Comparison of ENCODE assay signal across 9 cellular contexts in genomic region chr10:119301397-119301796, GRCh38.
DNase-seq lines count a peak whose midpoint lies in the region; ATAC-seq, FAIRE-seq and TF ChIP-seq lines count a peak whose summit lies in the region.
"Had no signal": no experiment of that assay in that cellular context is flagged by ENCODE, and none has a peak within 500 bp of the region (broad histone marks: within the 10 kb centered on the region; RNA-seq: fewer than 3 reads in every experiment).

No MANE protein-coding gene starts in this region.

- TF ChIP-seq POLR2A in uterus (IDR thresholded peaks at IDR 0.05), result no peak

- H3K27me3 Mint-ChIP-seq in activated naive CD8-positive, alpha-beta T cell treated with anti-CD3 and anti-CD28 coated beads for 36 hours, result no peaks in the 10 kb centered on the region

- peak overlapping the region; percentile 64 for H3K4me3 Mint-ChIP-seq in activated naive CD8-positive, alpha-beta T cell treated with anti-CD3 and anti-CD28 coated beads for 36 hours

- peaks cover 64% of the 10 kb centered on the region for H3K4me1 Mint-ChIP-seq in activated naive CD8-positive, alpha-beta T cell treated with anti-CD3 and anti-CD28 coated beads for 36 hours

- no peak for TF ChIP-seq CTCF in uterus (IDR thresholded peaks at IDR 0.05)
- no peak for TF ChIP-seq CTCF in D721Med (IDR thresholded peaks at IDR 0.05; ENCODE audit: insufficient read depth, missing control alignments)
- no peak for TF ChIP-seq CTCF in dorsolateral prefrontal cortex (IDR thresholded peaks at IDR 0.05 in 54 of 56, conservative IDR thresholded peaks at IDR 0.05 in 2 of 56; ENCODE audit: low read depth in 1 of 56, partially characterized antibody in 56 of 56)

- H3K27ac ChIP-seq in skin epidermis (peak overlapping the region in 19 of 21 experiments; percentile 1 to 91 (median 47)), uterus (peak overlapping the region; percentile 57 to 76), dorsolateral prefrontal cortex (peak overlapping the region in 11 of 59 donors; percentile 3 to 35 (median 18))

- peaks cover 5% of the 10 kb centered on the region for H3K9me3 Mint-ChIP-seq in activated naive CD8-positive, alpha-beta T cell treated with anti-CD3 and anti-CD28 coated beads for 36 hours

- H3K27ac Mint-ChIP-seq in activated naive CD8-positive, alpha-beta T cell treated with anti-CD3 and anti-CD28 coated beads for 36 hours, result peak overlapping the region; percentile 95

- peaks cover 0 to under 1% of the 10 kb centered on the region in 2 donors for H3K4me1 ChIP-seq in uterus

- H3K27me3 ChIP-seq in uterus (no peaks in the 10 kb centered on the region), dorsolateral prefrontal cortex (no peaks in the 10 kb centered on the region)

- no peaks in the 10 kb centered on the region for H3K36me3 ChIP-seq in uterus

- intact Hi-C loops in Right ventricle myocardium superior (cut with DNase I) (no loop called here), cardiac septum (cut with DNase I) (no loop called here), uterus (cut with DNase I; ENCODE audit: low total_unique reads) (no loop called here), dorsolateral prefrontal cortex (cut with DNase I) (loop anchor here in 1 of 2 donors (10.0 kb wide), 1 partner anchor 93 kb away; no protein-coding TSS in a partner anchor)

- FAIRE-seq in D721Med (lab: Jason Lieb, UNC), result no peak

- H3K9me3 ChIP-seq in uterus, result no peaks in the 10 kb centered on the region

- DNase-seq in Right ventricle myocardium superior, result peak; percentile 45
- DNase-seq in cardiac septum (ENCODE audit: low spot score), result no peak
- peak; percentile 73 for DNase-seq in activated naive CD8-positive, alpha-beta T cell treated with anti-CD3 and anti-CD28 coated beads for 36 hours
- peak in 1 of 2 donors; percentile 53 for DNase-seq in uterus
- DNase-seq in D721Med (ENCODE audit: insufficient read length, low spot score), result no peak
- DNase-seq in NCI-H1092 (lab: John Stamatoyannopoulos, UW), result no peak
- DNase-seq in dorsolateral prefrontal cortex, result no peak
- DNase-seq: foreskin fibroblast had no signal

- peaks cover 18% of the 10 kb centered on the region for H3K36me3 Mint-ChIP-seq in activated naive CD8-positive, alpha-beta T cell treated with anti-CD3 and anti-CD28 coated beads for 36 hours

- no peak overlapping the region for H3K4me3 ChIP-seq in skin epidermis
- H3K4me3 ChIP-seq in uterus, result no peak overlapping the region
- H3K4me3 ChIP-seq in dorsolateral prefrontal cortex, result no peak overlapping the region

- ATAC-seq in Right ventricle myocardium superior (ENCODE audit: poor library complexity), result no peak

Comparison
In these comparisons a context has a peak if more than half of its experiments do, and no peak if none do; other contexts are left out.
1. DNase-seq: peak in Right ventricle myocardium superior (single experiment) and activated naive CD8-positive, alpha-beta T cell treated with anti-CD3 and anti-CD28 coated beads for 36 hours (single experiment); none in cardiac septum (single experiment), D721Med (single experiment), NCI-H1092 (single experiment) and dorsolateral prefrontal cortex (0 of 10).